In genomic region chr12:51371295-51371953, GRCh38 we compare ENCODE assay signal across 2 cellular contexts.
A peak's percentile ranks its signal among the peaks of the same experiment; 100 is the strongest.
TF ChIP-seq lines count a peak whose summit lies in the region.

No MANE protein-coding gene starts in this region.

TF ChIP-seq in GM23338, 12 proteins besides CTCF, POLR2A, EP300 and RAD21:
- TF ChIP-seq ZNF331 (CRISPR knock-in tag; IDR thresholded peaks at IDR 0.05; ENCODE audit: low read depth) = no peak
- TF ChIP-seq JUNB (IDR thresholded peaks at IDR 0.05; ENCODE audit: unreplicated experiment) = no peak
- TF ChIP-seq STAT1 (IDR thresholded peaks at IDR 0.05; ENCODE audit: unreplicated experiment) = no peak
- TF ChIP-seq, protein P1, sequence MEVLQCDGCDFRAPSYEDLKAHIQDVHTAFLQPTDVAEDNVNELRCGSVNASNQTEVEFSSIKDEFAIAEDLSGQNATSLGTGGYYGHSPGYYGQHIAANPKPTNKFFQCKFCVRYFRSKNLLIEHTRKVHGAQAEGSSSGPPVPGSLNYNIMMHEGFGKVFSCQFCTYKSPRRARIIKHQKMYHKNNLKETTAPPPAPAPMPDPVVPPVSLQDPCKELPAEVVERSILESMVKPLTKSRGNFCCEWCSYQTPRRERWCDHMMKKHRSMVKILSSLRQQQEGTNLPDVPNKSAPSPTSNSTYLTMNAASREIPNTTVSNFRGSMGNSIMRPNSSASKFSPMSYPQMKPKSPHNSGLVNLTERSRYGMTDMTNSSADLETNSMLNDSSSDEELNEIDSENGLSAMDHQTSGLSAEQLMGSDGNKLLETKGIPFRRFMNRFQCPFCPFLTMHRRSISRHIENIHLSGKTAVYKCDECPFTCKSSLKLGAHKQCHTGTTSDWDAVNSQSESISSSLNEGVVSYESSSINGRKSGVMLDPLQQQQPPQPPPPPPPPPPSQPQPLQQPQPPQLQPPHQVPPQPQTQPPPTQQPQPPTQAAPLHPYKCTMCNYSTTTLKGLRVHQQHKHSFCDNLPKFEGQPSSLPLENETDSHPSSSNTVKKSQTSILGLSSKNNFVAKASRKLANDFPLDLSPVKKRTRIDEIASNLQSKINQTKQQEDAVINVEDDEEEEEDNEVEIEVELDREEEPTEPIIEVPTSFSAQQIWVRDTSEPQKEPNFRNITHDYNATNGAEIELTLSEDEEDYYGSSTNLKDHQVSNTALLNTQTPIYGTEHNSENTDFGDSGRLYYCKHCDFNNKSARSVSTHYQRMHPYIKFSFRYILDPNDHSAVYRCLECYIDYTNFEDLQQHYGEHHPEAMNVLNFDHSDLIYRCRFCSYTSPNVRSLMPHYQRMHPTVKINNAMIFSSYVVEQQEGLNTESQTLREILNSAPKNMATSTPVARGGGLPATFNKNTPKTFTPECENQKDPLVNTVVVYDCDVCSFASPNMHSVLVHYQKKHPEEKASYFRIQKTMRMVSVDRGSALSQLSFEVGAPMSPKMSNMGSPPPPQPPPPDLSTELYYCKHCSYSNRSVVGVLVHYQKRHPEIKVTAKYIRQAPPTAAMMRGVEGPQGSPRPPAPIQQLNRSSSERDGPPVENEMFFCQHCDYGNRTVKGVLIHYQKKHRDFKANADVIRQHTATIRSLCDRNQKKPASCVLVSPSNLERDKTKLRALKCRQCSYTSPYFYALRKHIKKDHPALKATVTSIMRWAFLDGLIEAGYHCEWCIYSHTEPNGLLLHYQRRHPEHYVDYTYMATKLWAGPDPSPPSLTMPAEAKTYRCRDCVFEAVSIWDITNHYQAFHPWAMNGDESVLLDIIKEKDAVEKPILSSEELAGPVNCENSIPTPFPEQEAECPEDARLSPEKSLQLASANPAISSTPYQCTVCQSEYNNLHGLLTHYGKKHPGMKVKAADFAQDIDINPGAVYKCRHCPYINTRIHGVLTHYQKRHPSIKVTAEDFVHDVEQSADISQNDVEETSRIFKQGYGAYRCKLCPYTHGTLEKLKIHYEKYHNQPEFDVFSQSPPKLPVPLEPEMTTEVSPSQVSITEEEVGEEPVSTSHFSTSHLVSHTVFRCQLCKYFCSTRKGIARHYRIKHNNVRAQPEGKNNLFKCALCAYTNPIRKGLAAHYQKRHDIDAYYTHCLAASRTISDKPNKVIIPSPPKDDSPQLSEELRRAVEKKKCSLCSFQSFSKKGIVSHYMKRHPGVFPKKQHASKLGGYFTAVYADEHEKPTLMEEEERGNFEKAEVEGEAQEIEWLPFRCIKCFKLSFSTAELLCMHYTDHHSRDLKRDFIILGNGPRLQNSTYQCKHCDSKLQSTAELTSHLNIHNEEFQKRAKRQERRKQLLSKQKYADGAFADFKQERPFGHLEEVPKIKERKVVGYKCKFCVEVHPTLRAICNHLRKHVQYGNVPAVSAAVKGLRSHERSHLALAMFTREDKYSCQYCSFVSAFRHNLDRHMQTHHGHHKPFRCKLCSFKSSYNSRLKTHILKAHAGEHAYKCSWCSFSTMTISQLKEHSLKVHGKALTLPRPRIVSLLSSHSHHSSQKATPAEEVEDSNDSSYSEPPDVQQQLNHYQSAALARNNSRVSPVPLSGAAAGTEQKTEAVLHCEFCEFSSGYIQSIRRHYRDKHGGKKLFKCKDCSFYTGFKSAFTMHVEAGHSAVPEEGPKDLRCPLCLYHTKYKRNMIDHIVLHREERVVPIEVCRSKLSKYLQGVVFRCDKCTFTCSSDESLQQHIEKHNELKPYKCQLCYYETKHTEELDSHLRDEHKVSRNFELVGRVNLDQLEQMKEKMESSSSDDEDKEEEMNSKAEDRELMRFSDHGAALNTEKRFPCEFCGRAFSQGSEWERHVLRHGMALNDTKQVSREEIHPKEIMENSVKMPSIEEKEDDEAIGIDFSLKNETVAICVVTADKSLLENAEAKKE (CRISPR knock-in tag; IDR thresholded peaks at IDR 0.05) = no peak
- no peak for TF ChIP-seq CREB1 (CRISPR knock-in tag; IDR thresholded peaks at IDR 0.05; ENCODE audit: low read depth)
- no peak for TF ChIP-seq EZH2phosphoT487 (IDR thresholded peaks at IDR 0.05; ENCODE audit: unreplicated experiment)
- no peak for TF ChIP-seq POLR2AphosphoS5 (IDR thresholded peaks at IDR 0.05; ENCODE audit: low read depth)
- TF ChIP-seq ZNF114 (CRISPR knock-in tag; IDR thresholded peaks at IDR 0.05) = no peak
- TF ChIP-seq EZH2 (IDR thresholded peaks at IDR 0.05; ENCODE audit: low read depth, unreplicated experiment) = no peak
- TF ChIP-seq NANOG (IDR thresholded peaks at IDR 0.05; ENCODE audit: borderline replicate concordance) = no peak
- TF ChIP-seq ETS1 (IDR thresholded peaks at IDR 0.05) = no peak
- TF ChIP-seq, protein P2, sequence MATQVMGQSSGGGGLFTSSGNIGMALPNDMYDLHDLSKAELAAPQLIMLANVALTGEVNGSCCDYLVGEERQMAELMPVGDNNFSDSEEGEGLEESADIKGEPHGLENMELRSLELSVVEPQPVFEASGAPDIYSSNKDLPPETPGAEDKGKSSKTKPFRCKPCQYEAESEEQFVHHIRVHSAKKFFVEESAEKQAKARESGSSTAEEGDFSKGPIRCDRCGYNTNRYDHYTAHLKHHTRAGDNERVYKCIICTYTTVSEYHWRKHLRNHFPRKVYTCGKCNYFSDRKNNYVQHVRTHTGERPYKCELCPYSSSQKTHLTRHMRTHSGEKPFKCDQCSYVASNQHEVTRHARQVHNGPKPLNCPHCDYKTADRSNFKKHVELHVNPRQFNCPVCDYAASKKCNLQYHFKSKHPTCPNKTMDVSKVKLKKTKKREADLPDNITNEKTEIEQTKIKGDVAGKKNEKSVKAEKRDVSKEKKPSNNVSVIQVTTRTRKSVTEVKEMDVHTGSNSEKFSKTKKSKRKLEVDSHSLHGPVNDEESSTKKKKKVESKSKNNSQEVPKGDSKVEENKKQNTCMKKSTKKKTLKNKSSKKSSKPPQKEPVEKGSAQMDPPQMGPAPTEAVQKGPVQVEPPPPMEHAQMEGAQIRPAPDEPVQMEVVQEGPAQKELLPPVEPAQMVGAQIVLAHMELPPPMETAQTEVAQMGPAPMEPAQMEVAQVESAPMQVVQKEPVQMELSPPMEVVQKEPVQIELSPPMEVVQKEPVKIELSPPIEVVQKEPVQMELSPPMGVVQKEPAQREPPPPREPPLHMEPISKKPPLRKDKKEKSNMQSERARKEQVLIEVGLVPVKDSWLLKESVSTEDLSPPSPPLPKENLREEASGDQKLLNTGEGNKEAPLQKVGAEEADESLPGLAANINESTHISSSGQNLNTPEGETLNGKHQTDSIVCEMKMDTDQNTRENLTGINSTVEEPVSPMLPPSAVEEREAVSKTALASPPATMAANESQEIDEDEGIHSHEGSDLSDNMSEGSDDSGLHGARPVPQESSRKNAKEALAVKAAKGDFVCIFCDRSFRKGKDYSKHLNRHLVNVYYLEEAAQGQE (IDR thresholded peaks at IDR 0.05; ENCODE audit: unreplicated experiment) = no peak

TF ChIP-seq in H1, 55 proteins besides CTCF, POLR2A, EP300 and RAD21:
- TF ChIP-seq MAX (IDR thresholded peaks at IDR 0.05) (peak; percentile 38; the same call in 1 of the 2 replicates), JUND (IDR thresholded peaks at IDR 0.05; ENCODE audit: low read length) (peak; percentile 79), BACH1 (IDR thresholded peaks at IDR 0.05; ENCODE audit: low read length) (no peak), TEAD4 (IDR thresholded peaks at IDR 0.05; ENCODE audit: low read depth, low read length) (no peak), CEBPB (IDR thresholded peaks at IDR 0.05; ENCODE audit: low read depth, low read length) (no peak)
